Comparison of ENCODE assay signal across 10 cellular contexts in the genomic region with DNA sequence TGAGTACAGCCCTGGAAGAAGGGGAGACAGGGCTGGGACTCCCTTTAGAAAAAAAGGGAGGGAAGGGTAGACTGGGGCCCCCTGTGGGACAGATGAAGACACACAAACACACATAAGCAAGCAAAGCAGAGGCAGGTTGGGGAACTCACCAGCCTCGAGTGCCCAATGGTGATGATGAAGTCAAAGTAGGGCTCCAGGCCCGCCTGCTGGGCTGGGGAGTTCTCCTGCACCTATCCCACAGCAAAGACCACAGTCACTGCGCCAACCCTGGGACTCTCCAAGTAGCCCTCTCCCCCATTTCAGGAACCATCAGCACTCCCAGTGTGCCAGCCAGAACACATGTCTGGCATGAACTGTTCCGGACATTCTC. TPM values are rescaled to one million over a fixed set of nuclear protein-coding genes. Genes with fewer than 3 reads are reported as not detected.
DNase-seq lines count a peak whose midpoint lies in the region; ATAC-seq and TF ChIP-seq lines count a peak whose summit lies in the region.
"Had no signal": no experiment of that assay in that cellular context is flagged by ENCODE, and none has a peak within 500 bp of the region (broad histone marks: within the 10 kb centered on the region; RNA-seq: fewer than 3 reads in every experiment).

No MANE protein-coding gene starts in this region.

- peak overlapping the region; percentile 62 for H3K4me3 Mint-ChIP-seq in T-helper 17 cell
- H3K4me3 Mint-ChIP-seq in naive thymus-derived CD8-positive, alpha-beta T cell = no peak overlapping the region

- no peaks in the 10 kb centered on the region for H3K9me3 Mint-ChIP-seq in naive thymus-derived CD8-positive, alpha-beta T cell

- no peak for DNase-seq in GM13977 (ENCODE audit: low spot score)
- DNase-seq in T-helper 17 cell = no peak
- DNase-seq in naive thymus-derived CD8-positive, alpha-beta T cell = no peak
- DNase-seq in HPDE6-E6E7 (ENCODE audit: extremely low spot score) = no peak
- no peak for DNase-seq in UCSD-AML1 (lab: John Stamatoyannopoulos, UW; ENCODE audit: unreplicated experiment)
- DNase-seq: activated effector memory CD4-positive, alpha-beta T cell treated with anti-CD3 and anti-CD28 coated beads, Interleukin-2, amount 50 U/mL, for 16 hours; NCI-H2227 treated with DMSO at 0.1 percent for 48 hours had no signal

- ATAC-seq in T-helper 17 cell (no peak), HG02763 (IDR thresholded peaks at IDR 0.05; ENCODE audit: unreplicated experiment) (no peak)
- no peak for ATAC-seq in naive thymus-derived CD8-positive, alpha-beta T cell
- ATAC-seq: esophagus mucosa had no signal

- no peaks in the 10 kb centered on the region for H3K9me3 ChIP-seq in T-helper 17 cell (ENCODE audit: control insufficient read depth, low read length, poor library complexity, severe bottlenecking)
- H3K9me3 ChIP-seq: testis had no signal

- POLR2A ChIA-PET in naive thymus-derived CD8-positive, alpha-beta T cell (lab: Charles Lee) = interaction anchor here (1.0 kb wide), 1 partner anchor 51 kb away, joined by 3 read pairs; the partner anchor contains the start of genes SCN11A and WDR48

- in situ Hi-C loops in GM13977 (cut with MboI; ENCODE audit: low pct_unique_long_range_greater_than_20kb, low sequenced_read_pairs, unreplicated experiment) = no loop called here

- peaks cover 6% of the 10 kb centered on the region for H3K36me3 Mint-ChIP-seq in T-helper 17 cell (ENCODE audit: low read depth)
- peaks cover 0 to 7% (median 0%) of the 10 kb centered on the region in 3 donors for H3K36me3 Mint-ChIP-seq in naive thymus-derived CD8-positive, alpha-beta T cell

- H3K4me1 Mint-ChIP-seq in T-helper 17 cell = peaks cover 46% of the 10 kb centered on the region
- H3K4me1 Mint-ChIP-seq in naive thymus-derived CD8-positive, alpha-beta T cell = peaks cover 40 to 60% (median 53%) of the 10 kb centered on the region in 4 donors

- no peaks in the 10 kb centered on the region for H3K27me3 Mint-ChIP-seq in T-helper 17 cell
- no peaks in the 10 kb centered on the region for H3K27me3 Mint-ChIP-seq in naive thymus-derived CD8-positive, alpha-beta T cell

- peak overlapping the region; percentile 99 for H3K27ac Mint-ChIP-seq in T-helper 17 cell
- peak overlapping the region in 9 of 10 donors; percentile 25 to 85 (median 46) for H3K27ac Mint-ChIP-seq in naive thymus-derived CD8-positive, alpha-beta T cell

- TF ChIP-seq CTCF in GM13977 (IDR thresholded peaks at IDR 0.05; ENCODE audit: extremely low read depth, insufficient read depth, missing control alignments) = peak; percentile 22

RNA-seq across cellular contexts. Expression of gene GORASP1, which starts 4.1 kb away (rescaled TPM):
- total RNA-seq in T-helper 17 cell = 10 to 100 TPM; 29.2 to 40.1 TPM
- total RNA-seq in naive thymus-derived CD8-positive, alpha-beta T cell = 10 to 100 TPM; 31.9 to 41.2 TPM
- 10 to 100 TPM; 10.2 to 13.8 (median 10.7) TPM for polyA plus RNA-seq in naive thymus-derived CD8-positive, alpha-beta T cell

RNA-seq across cellular contexts. Expression of gene TTC21A, which starts 4.2 kb away (rescaled TPM):
- total RNA-seq in T-helper 17 cell = 10 to 100 TPM in 1 of 2 donors, 1 to 10 TPM in 1; 3.5 to 12.3 TPM
- total RNA-seq in naive thymus-derived CD8-positive, alpha-beta T cell = 1 to 10 TPM; 7.5 to 8.7 TPM
- polyA plus RNA-seq in naive thymus-derived CD8-positive, alpha-beta T cell = under 1 TPM; 0.50 to 0.94 (median 0.57) TPM

RNA-seq across cellular contexts. Expression of gene CSRNP1, which starts 50.1 kb away (rescaled TPM):
- total RNA-seq in T-helper 17 cell = 100 to 1,000 TPM; 356 to 408 TPM
- 10 to 100 TPM; 15.0 to 17.4 TPM for total RNA-seq in naive thymus-derived CD8-positive, alpha-beta T cell
- 10 to 100 TPM in 2 of 3 donors, 1 to 10 TPM in 1; 8.0 to 17.1 (median 10.9) TPM for polyA plus RNA-seq in naive thymus-derived CD8-positive, alpha-beta T cell

RNA-seq across cellular contexts. Expression of gene WDR48, which starts 51.5 kb away (rescaled TPM):
- total RNA-seq in T-helper 17 cell = 100 to 1,000 TPM; 102 to 107 TPM
- 10 to 100 TPM; 66.5 to 70.8 TPM for total RNA-seq in naive thymus-derived CD8-positive, alpha-beta T cell
- 10 to 100 TPM; 32.7 to 37.3 (median 33.3) TPM for polyA plus RNA-seq in naive thymus-derived CD8-positive, alpha-beta T cell

RNA-seq across cellular contexts. Expression of gene SCN11A, which starts 51.6 kb away (rescaled TPM):
- under 1 TPM in 1 of 2 donors, not detected in 1; 0.05 TPM for total RNA-seq in T-helper 17 cell
- total RNA-seq in naive thymus-derived CD8-positive, alpha-beta T cell = under 1 TPM; 0.39 to 0.47 TPM
- not detected for polyA plus RNA-seq in naive thymus-derived CD8-positive, alpha-beta T cell

Comparison
In these comparisons a context has a peak if more than half of its experiments do, and no peak if none do; other contexts are left out.
1. RNA of gene CSRNP1, which starts 50.1 kb away (total RNA-seq): 356 to 408 TPM in T-helper 17 cell; 15.0 to 17.4 TPM in naive thymus-derived CD8-positive, alpha-beta T cell; every median in the first group is over 10 times any median in the second.